1 cellular context compared by ENCODE assay signal in genomic region chr3:38164966-38165721, GRCh38.
TF ChIP-seq lines count a peak whose summit lies in the region.

TSS of gene OXSR1 (plus strand) at chr3:38165537. CDS start at chr3:38165877, 340 bp downstream.

TF ChIP-seq in HepG2, 621 proteins besides CTCF, POLR2A, EP300 and RAD21 (continued from another document and continues in another):
- TF ChIP-seq ZBTB38 (CRISPR knock-in tag; IDR thresholded peaks at IDR 0.05), result peak; percentile 57; the same call in 1 of the 2 replicates
- TF ChIP-seq CSRNP1 (CRISPR knock-in tag; IDR thresholded peaks at IDR 0.05), result no peak; the same call in 1 of the 2 replicates
- TF ChIP-seq RARA (CRISPR knock-in tag; IDR thresholded peaks at IDR 0.05), result peak; percentile 40
- peak; percentile 34 for TF ChIP-seq ETV6 (CRISPR knock-in tag; conservative IDR thresholded peaks at IDR 0.05)
- no peak for TF ChIP-seq MED13 (CRISPR knock-in tag; IDR thresholded peaks at IDR 0.05)
- TF ChIP-seq HNF4A (CRISPR knock-in tag; IDR thresholded peaks at IDR 0.05), result no peak
- TF ChIP-seq ZNF713 (CRISPR knock-in tag; IDR thresholded peaks at IDR 0.05), result no peak
- no peak for TF ChIP-seq PRDM15 (CRISPR knock-in tag; IDR thresholded peaks at IDR 0.05)
- TF ChIP-seq ZNF816 (CRISPR knock-in tag; IDR thresholded peaks at IDR 0.05; ENCODE audit: borderline replicate concordance), result 0 out of 2 replicates have a peak, but pooled peaks have one; percentile 6
- TF ChIP-seq SMAD9 (CRISPR knock-in tag; IDR thresholded peaks at IDR 0.05), result no peak
- no peak for TF ChIP-seq HOXD1 (CRISPR knock-in tag; IDR thresholded peaks at IDR 0.05)
- TF ChIP-seq ZNF34 (CRISPR knock-in tag; IDR thresholded peaks at IDR 0.05; ENCODE audit: borderline replicate concordance), result 0 out of 2 replicates have a peak, but pooled peaks have one; percentile 79
- TF ChIP-seq ARID2 (CRISPR knock-in tag; IDR thresholded peaks at IDR 0.05; ENCODE audit: borderline replicate concordance), result 0 out of 2 replicates have a peak, but pooled peaks have one; percentile 18
- TF ChIP-seq ZMYM3 (CRISPR knock-in tag; IDR thresholded peaks at IDR 0.05), result no peak; the same call in 1 of the 2 replicates
- TF ChIP-seq HNRNPL (IDR thresholded peaks at IDR 0.05; ENCODE audit: low read depth, low read length), result no peak
- 0 out of 2 replicates have a peak, but pooled peaks have one; percentile 60 for TF ChIP-seq ZFP37 (CRISPR knock-in tag; IDR thresholded peaks at IDR 0.05; ENCODE audit: borderline replicate concordance)
- no peak for TF ChIP-seq ZMAT5 (CRISPR knock-in tag; IDR thresholded peaks at IDR 0.05; ENCODE audit: borderline replicate concordance, low read depth)
- no peak; the same call in 1 of the 2 replicates for TF ChIP-seq ZC3H13 (CRISPR knock-in tag; IDR thresholded peaks at IDR 0.05)
- TF ChIP-seq ZBTB34 (CRISPR knock-in tag; IDR thresholded peaks at IDR 0.05), result no peak; the same call in 1 of the 2 replicates
- peak; percentile 59 for TF ChIP-seq ATF3 (CRISPR knock-in tag; IDR thresholded peaks at IDR 0.05)
- TF ChIP-seq ESRRA (CRISPR knock-in tag; IDR thresholded peaks at IDR 0.05; ENCODE audit: low read depth), result peak; percentile 17; the same call in 1 of the 2 replicates
- 0 out of 2 replicates have a peak, but pooled peaks have one; percentile 51 for TF ChIP-seq HOMEZ (CRISPR knock-in tag; IDR thresholded peaks at IDR 0.05; ENCODE audit: low read depth)
- TF ChIP-seq ZNF275 (CRISPR knock-in tag; IDR thresholded peaks at IDR 0.05; ENCODE audit: borderline replicate concordance), result peak; percentile 61; the same call in 1 of the 2 replicates
- peak; percentile 97 for TF ChIP-seq KLF12 (CRISPR knock-in tag; IDR thresholded peaks at IDR 0.05; ENCODE audit: borderline replicate concordance)
- peak; percentile 28; the same call in 1 of the 2 replicates for TF ChIP-seq ZNF430 (CRISPR knock-in tag; IDR thresholded peaks at IDR 0.05)
- TF ChIP-seq ZNF792 (CRISPR knock-in tag; IDR thresholded peaks at IDR 0.05), result no peak
- TF ChIP-seq HNF4G (IDR thresholded peaks at IDR 0.05; ENCODE audit: borderline replicate concordance, low read depth, low read length), result no peak
- TF ChIP-seq HNF4G (CRISPR knock-in tag; IDR thresholded peaks at IDR 0.05; ENCODE audit: borderline replicate concordance, low read depth), result peak; percentile 68; the same call in 1 of the 2 replicates
- TF ChIP-seq ZNF841 (CRISPR knock-in tag; IDR thresholded peaks at IDR 0.05; ENCODE audit: borderline replicate concordance), result no peak; the same call in 1 of the 2 replicates
- TF ChIP-seq KLF6 (CRISPR knock-in tag; IDR thresholded peaks at IDR 0.05), result peak; percentile 86; the same call in 1 of the 2 replicates
- TF ChIP-seq ZNF296 (CRISPR knock-in tag; conservative IDR thresholded peaks at IDR 0.05), result no peak; the same call in 1 of the 2 replicates
- no peak for TF ChIP-seq ZNF343 (CRISPR knock-in tag; IDR thresholded peaks at IDR 0.05)
- TF ChIP-seq HDAC6 (IDR thresholded peaks at IDR 0.05; ENCODE audit: low read depth, low read length), result no peak
- no peak; the same call in 1 of the 2 replicates for TF ChIP-seq ELF4 (CRISPR knock-in tag; IDR thresholded peaks at IDR 0.05; ENCODE audit: borderline replicate concordance)
- peak; percentile 64; the same call in 1 of the 2 replicates for TF ChIP-seq UBTF (CRISPR knock-in tag; IDR thresholded peaks at IDR 0.05)
- TF ChIP-seq SMARCE1 (IDR thresholded peaks at IDR 0.05; ENCODE audit: borderline replicate concordance), result no peak
- no peak for TF ChIP-seq ZFP41 (CRISPR knock-in tag; IDR thresholded peaks at IDR 0.05; ENCODE audit: borderline replicate concordance)
- no peak for TF ChIP-seq AFF4 (CRISPR knock-in tag; IDR thresholded peaks at IDR 0.05)
- TF ChIP-seq BCL3 (CRISPR knock-in tag; IDR thresholded peaks at IDR 0.05), result 0 out of 2 replicates have a peak, but pooled peaks have one; percentile 15
- TF ChIP-seq ZNF333 (CRISPR knock-in tag; IDR thresholded peaks at IDR 0.05; ENCODE audit: borderline replicate concordance), result 0 out of 2 replicates have a peak, but pooled peaks have one; percentile 36
- peak; percentile 96 for TF ChIP-seq NFYC (CRISPR knock-in tag; IDR thresholded peaks at IDR 0.05)
- TF ChIP-seq CENPT (CRISPR knock-in tag; IDR thresholded peaks at IDR 0.05; ENCODE audit: low read depth), result no peak
